2 cellular contexts compared by ENCODE assay signal in genomic region chr17:31015639-31016038, GRCh38.
TF ChIP-seq lines count a peak whose summit lies in the region.

No MANE protein-coding gene starts in this region.

TF ChIP-seq in HEK293, 187 proteins besides CTCF, POLR2A, EP300 and RAD21 (continued from another document):
- TF ChIP-seq TSHZ1 (tag by site-specific recombination; IDR thresholded peaks at IDR 0.05; ENCODE audit: borderline replicate concordance) = no peak
- TF ChIP-seq HOXA7 (CRISPR knock-in tag; IDR thresholded peaks at IDR 0.05; ENCODE audit: borderline replicate concordance) = no peak
- no peak for TF ChIP-seq ZNF776 (tag by site-specific recombination; IDR thresholded peaks at IDR 0.05; ENCODE audit: borderline replicate concordance)
- peak; percentile 52 for TF ChIP-seq ZIC2 (tag by site-specific recombination; IDR thresholded peaks at IDR 0.05)
- TF ChIP-seq ZNF654 (tag by site-specific recombination; IDR thresholded peaks at IDR 0.05; ENCODE audit: low read depth) = peak; percentile 60
- 0 out of 2 replicates have a peak, but pooled peaks have one; percentile 19 for TF ChIP-seq ZBTB17 (tag by site-specific recombination; IDR thresholded peaks at IDR 0.05)
- TF ChIP-seq, protein P1, sequence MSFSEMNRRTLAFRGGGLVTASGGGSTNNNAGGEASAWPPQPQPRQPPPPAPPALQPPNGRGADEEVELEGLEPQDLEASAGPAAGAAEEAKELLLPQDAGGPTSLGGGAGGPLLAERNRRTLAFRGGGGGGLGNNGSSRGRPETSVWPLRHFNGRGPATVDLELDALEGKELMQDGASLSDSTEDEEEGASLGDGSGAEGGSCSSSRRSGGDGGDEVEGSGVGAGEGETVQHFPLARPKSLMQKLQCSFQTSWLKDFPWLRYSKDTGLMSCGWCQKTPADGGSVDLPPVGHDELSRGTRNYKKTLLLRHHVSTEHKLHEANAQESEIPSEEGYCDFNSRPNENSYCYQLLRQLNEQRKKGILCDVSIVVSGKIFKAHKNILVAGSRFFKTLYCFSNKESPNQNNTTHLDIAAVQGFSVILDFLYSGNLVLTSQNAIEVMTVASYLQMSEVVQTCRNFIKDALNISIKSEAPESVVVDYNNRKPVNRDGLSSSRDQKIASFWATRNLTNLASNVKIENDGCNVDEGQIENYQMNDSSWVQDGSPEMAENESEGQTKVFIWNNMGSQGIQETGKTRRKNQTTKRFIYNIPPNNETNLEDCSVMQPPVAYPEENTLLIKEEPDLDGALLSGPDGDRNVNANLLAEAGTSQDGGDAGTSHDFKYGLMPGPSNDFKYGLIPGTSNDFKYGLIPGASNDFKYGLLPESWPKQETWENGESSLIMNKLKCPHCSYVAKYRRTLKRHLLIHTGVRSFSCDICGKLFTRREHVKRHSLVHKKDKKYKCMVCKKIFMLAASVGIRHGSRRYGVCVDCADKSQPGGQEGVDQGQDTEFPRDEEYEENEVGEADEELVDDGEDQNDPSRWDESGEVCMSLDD (tag by site-specific recombination; IDR thresholded peaks at IDR 0.05) = no peak

TF ChIP-seq in SK-N-SH treated with all-trans-retinoic acid at 6 μM for 48 hours, 23 proteins besides CTCF, POLR2A, EP300 and RAD21 (continued from another document):
- TF ChIP-seq TSHZ2 (CRISPR knock-in tag; IDR thresholded peaks at IDR 0.05) (no peak), ZFP3 (CRISPR knock-in tag; IDR thresholded peaks at IDR 0.05) (no peak), TOX (CRISPR knock-in tag; IDR thresholded peaks at IDR 0.05; ENCODE audit: borderline replicate concordance) (no peak), CSDC2 (CRISPR knock-in tag; IDR thresholded peaks at IDR 0.05) (no peak), ZFP30 (CRISPR knock-in tag; IDR thresholded peaks at IDR 0.05) (no peak), ZNF8 (CRISPR knock-in tag; IDR thresholded peaks at IDR 0.05) (no peak), ARNTL (CRISPR knock-in tag; IDR thresholded peaks at IDR 0.05; ENCODE audit: borderline replicate concordance, low read depth) (no peak), POU6F1 (CRISPR knock-in tag; IDR thresholded peaks at IDR 0.05; ENCODE audit: borderline replicate concordance, low read depth) (no peak), CREB5 (CRISPR knock-in tag; IDR thresholded peaks at IDR 0.05; ENCODE audit: low read depth) (no peak), SNAI2 (CRISPR knock-in tag; IDR thresholded peaks at IDR 0.05) (no peak)
